Comparison of ENCODE assay signal across 28 cellular contexts in the genomic region with DNA sequence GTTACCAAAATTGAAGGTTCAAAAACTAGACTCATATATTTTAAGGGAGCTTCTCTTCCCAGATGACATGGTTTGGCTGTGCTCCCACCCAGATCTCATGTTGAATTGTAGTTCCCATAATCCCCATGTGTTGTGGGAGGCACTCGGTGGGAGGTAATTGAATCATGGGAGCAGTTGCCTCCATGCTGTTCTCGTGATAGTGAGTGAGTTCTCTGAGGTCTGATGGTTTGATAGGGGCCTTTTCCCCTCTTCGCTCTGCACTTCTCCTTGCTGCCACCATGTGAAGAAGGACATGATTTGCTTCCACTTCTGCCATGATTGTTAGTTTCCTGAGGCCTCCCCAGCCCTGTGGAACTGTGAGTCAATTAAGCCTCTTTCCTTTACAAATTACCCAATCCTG.
"Had no signal": no experiment of that assay in that cellular context is flagged by ENCODE, and none has a peak within 500 bp of the region (broad histone marks: within the 10 kb centered on the region; RNA-seq: fewer than 3 reads in every experiment).

No MANE protein-coding gene starts in this region.

- H3K4me1 ChIP-seq: adrenal gland, body of pancreas, gastrocnemius medialis, prostate gland, sigmoid colon, upper lobe of right lung had no signal

- H3K27me3 ChIP-seq: adrenal gland, body of pancreas, gastrocnemius medialis, ovary, sigmoid colon, upper lobe of right lung had no signal

- H3K4me3 ChIP-seq: adrenal gland, body of pancreas, gastrocnemius medialis, ovary, prostate gland, sigmoid colon, upper lobe of right lung had no signal

- H3K9me3 ChIP-seq: adrenal gland, body of pancreas, gastrocnemius medialis, ovary, prostate gland, sigmoid colon, upper lobe of right lung had no signal

- H3K36me3 ChIP-seq: adrenal gland, gastrocnemius medialis, ovary, sigmoid colon, upper lobe of right lung had no signal

- DNase-seq: activated CD4-positive, alpha-beta T cell treated with anti-CD3 and anti-CD28 coated beads for 4 hours; activated CD4-positive, alpha-beta T cell treated with anti-CD3 and anti-CD28 coated beads, Interleukin-2, amount 50 U/mL, for 4 hours; activated CD8-positive, alpha-beta memory T cell treated with anti-CD3 and anti-CD28 coated beads, Interleukin-2, amount 50 U/mL, for 4 hours; activated effector memory CD4-positive, alpha-beta T cell treated with anti-CD3 and anti-CD28 coated beads, Interleukin-2, amount 50 U/mL, for 16 hours; activated naive CD4-positive, alpha-beta T cell treated with anti-CD3 and anti-CD28 coated beads for 36 hours; activated naive CD8-positive, alpha-beta T cell treated with anti-CD3 and anti-CD28 coated beads for 36 hours; activated T-cell treated with anti-CD3 and anti-CD28 coated beads, Interleukin-2, amount 50 U/mL, for 1 hour; adrenal gland; aorta; body of pancreas; effector CD8-positive, alpha-beta T cell; gastrocnemius medialis; hippocampal formation; left cardiac atrium; left ventricle myocardium superior; ovary; retina; sigmoid colon; small intestine; stimulated activated CD4-positive, alpha-beta T cell treated with anti-CD3 and anti-CD28 coated beads, Interleukin-1b, Interleukin-23, amount 100 ng/mL, for 48 hours; stimulated activated CD4-positive, alpha-beta T cell treated with anti-CD3 and anti-CD28 coated beads, Interleukin-4, amount 100 ng/mL, for 4 hours; stimulated activated CD8-positive, alpha-beta memory T cell treated with anti-CD3 and anti-CD28 coated beads, Interleukin-4, amount 100 ng/mL, for 48 hours; stimulated activated naive CD8-positive, alpha-beta T cell treated with anti-CD3 and anti-CD28 coated beads, Interleukin-15, amount 100 ng/mL, for 72 hours; substantia nigra; T-helper 9 cell; upper lobe of right lung had no signal

- H3K27ac ChIP-seq: adrenal gland, body of pancreas, gastrocnemius medialis, ovary, prostate gland, sigmoid colon, upper lobe of right lung, VCaP had no signal
